ENCODE assay signal across 9 cellular contexts in the genomic region with DNA sequence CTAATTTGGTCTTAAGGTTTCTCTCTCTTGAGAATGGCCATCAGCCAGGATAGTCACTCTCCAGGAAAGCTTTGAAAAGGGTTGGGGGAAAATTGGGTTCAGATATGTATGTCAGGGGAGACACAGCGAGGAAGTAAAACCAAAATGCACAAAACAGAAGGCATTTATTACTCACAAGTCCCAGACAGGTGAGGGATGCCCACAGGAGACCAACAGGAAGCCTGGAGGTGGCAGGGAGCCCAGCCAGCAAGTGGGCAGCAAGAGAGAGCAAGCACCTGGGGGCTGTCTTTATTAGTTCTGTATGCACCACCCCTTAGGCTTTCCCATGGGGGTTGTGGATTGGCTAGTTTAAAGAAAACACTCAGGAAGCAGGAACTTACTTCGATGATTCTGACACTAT.
"Had no signal": no experiment of that assay in that cellular context is flagged by ENCODE, and none has a peak within 500 bp of the region (broad histone marks: within the 10 kb centered on the region; RNA-seq: fewer than 3 reads in every experiment).

No MANE protein-coding gene starts in this region.

- H3K4me3 ChIP-seq: GM23248, K562 had no signal

- ATAC-seq: K562 had no signal

- FAIRE-seq: H54, HTR-8/SVneo, K562 had no signal

- H3K9ac ChIP-seq: GM23248 had no signal

- DNase-seq: GM23248, GOT3, H9, HCEC 1CT, IMR-90, KG1 had no signal

- H3K4me3 Mint-ChIP-seq: H9 had no signal

- H3K27ac ChIP-seq: GM23248 had no signal

- H2AFZ ChIP-seq: GM23248 had no signal
